In genomic region chr19:10113964-10114650, GRCh38 we compare ENCODE assay signal across 1 cellular context.
TF ChIP-seq lines count a peak whose summit lies in the region.

No MANE protein-coding gene starts in this region.

TF ChIP-seq in GM12878, 131 proteins besides CTCF, POLR2A, EP300 and RAD21 (continued from another document):
- TF ChIP-seq, protein P1, sequence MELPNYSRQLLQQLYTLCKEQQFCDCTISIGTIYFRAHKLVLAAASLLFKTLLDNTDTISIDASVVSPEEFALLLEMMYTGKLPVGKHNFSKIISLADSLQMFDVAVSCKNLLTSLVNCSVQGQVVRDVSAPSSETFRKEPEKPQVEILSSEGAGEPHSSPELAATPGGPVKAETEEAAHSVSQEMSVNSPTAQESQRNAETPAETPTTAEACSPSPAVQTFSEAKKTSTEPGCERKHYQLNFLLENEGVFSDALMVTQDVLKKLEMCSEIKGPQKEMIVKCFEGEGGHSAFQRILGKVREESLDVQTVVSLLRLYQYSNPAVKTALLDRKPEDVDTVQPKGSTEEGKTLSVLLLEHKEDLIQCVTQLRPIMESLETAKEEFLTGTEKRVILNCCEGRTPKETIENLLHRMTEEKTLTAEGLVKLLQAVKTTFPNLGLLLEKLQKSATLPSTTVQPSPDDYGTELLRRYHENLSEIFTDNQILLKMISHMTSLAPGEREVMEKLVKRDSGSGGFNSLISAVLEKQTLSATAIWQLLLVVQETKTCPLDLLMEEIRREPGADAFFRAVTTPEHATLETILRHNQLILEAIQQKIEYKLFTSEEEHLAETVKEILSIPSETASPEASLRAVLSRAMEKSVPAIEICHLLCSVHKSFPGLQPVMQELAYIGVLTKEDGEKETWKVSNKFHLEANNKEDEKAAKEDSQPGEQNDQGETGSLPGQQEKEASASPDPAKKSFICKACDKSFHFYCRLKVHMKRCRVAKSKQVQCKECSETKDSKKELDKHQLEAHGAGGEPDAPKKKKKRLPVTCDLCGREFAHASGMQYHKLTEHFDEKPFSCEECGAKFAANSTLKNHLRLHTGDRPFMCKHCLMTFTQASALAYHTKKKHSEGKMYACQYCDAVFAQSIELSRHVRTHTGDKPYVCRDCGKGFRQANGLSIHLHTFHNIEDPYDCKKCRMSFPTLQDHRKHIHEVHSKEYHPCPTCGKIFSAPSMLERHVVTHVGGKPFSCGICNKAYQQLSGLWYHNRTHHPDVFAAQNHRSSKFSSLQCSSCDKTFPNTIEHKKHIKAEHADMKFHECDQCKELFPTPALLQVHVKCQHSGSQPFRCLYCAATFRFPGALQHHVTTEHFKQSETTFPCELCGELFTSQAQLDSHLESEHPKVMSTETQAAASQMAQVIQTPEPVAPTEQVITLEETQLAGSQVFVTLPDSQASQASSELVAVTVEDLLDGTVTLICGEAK (IDR thresholded peaks at IDR 0.05; ENCODE audit: borderline replicate concordance), result no peak
- TF ChIP-seq ZNF592 (IDR thresholded peaks at IDR 0.05) (no peak), POU2F2 (IDR thresholded peaks at IDR 0.05; ENCODE audit: borderline replicate concordance, low read depth, low read length) (peak; percentile 45; the same call in 2 of the 3 replicates), TBL1XR1 (IDR thresholded peaks at IDR 0.05; ENCODE audit: low read depth, low read length) (no peak)
- TF ChIP-seq, protein P2, sequence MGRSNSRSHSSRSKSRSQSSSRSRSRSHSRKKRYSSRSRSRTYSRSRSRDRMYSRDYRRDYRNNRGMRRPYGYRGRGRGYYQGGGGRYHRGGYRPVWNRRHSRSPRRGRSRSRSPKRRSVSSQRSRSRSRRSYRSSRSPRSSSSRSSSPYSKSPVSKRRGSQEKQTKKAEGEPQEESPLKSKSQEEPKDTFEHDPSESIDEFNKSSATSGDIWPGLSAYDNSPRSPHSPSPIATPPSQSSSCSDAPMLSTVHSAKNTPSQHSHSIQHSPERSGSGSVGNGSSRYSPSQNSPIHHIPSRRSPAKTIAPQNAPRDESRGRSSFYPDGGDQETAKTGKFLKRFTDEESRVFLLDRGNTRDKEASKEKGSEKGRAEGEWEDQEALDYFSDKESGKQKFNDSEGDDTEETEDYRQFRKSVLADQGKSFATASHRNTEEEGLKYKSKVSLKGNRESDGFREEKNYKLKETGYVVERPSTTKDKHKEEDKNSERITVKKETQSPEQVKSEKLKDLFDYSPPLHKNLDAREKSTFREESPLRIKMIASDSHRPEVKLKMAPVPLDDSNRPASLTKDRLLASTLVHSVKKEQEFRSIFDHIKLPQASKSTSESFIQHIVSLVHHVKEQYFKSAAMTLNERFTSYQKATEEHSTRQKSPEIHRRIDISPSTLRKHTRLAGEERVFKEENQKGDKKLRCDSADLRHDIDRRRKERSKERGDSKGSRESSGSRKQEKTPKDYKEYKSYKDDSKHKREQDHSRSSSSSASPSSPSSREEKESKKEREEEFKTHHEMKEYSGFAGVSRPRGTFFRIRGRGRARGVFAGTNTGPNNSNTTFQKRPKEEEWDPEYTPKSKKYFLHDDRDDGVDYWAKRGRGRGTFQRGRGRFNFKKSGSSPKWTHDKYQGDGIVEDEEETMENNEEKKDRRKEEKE (IDR thresholded peaks at IDR 0.05), result no peak
TF ChIP-seq in GM12878: peak in this region for 9.
